Comparison of ENCODE assay signal across 8 cellular contexts in genomic region chr1:6424619-6425593, GRCh38. TPM values are rescaled to one million over a fixed set of nuclear protein-coding genes. Genes with fewer than 3 reads are reported as not detected.
DNase-seq lines count a peak whose midpoint lies in the region; ATAC-seq and TF ChIP-seq lines count a peak whose summit lies in the region.
"Had no signal": no experiment of that assay in that cellular context is flagged by ENCODE, and none has a peak within 500 bp of the region (broad histone marks: within the 10 kb centered on the region; RNA-seq: fewer than 3 reads in every experiment).

A gene with protein sequence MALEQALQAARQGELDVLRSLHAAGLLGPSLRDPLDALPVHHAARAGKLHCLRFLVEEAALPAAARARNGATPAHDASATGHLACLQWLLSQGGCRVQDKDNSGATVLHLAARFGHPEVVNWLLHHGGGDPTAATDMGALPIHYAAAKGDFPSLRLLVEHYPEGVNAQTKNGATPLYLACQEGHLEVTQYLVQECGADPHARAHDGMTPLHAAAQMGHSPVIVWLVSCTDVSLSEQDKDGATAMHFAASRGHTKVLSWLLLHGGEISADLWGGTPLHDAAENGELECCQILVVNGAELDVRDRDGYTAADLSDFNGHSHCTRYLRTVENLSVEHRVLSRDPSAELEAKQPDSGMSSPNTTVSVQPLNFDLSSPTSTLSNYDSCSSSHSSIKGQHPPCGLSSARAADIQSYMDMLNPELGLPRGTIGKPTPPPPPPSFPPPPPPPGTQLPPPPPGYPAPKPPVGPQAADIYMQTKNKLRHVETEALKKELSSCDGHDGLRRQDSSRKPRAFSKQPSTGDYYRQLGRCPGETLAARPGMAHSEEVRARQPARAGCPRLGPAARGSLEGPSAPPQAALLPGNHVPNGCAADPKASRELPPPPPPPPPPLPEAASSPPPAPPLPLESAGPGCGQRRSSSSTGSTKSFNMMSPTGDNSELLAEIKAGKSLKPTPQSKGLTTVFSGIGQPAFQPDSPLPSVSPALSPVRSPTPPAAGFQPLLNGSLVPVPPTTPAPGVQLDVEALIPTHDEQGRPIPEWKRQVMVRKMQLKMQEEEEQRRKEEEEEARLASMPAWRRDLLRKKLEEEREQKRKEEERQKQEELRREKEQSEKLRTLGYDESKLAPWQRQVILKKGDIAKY (plus strand): TSS chr1:6424776. CDS start chr1:6424956, 180 bp downstream.

- H3K9ac ChIP-seq in PC-3 (ENCODE audit: low read length), result peak within 1 kb of the TSS; percentile 25

- H3K79me2 ChIP-seq in PC-3 (ENCODE audit: low read length), result peaks cover 5% of the 10 kb centered on the region; the same call in 1 of the 2 replicates

- TF ChIP-seq CTCF in GM13976 (IDR thresholded peaks at IDR 0.05; ENCODE audit: borderline replicate concordance, control extremely low read depth, extremely low read depth, insufficient read depth, missing control alignments), result no peak
- TF ChIP-seq CTCF in PC-3 (conservative IDR thresholded peaks at IDR 0.05; ENCODE audit: low read depth, low read length), result no peak

- H3K4me3 ChIP-seq in PC-3 (ENCODE audit: low read length), result peak within 1 kb of the TSS; percentile 73

- H3K27ac ChIP-seq in PC-3 (ENCODE audit: low read length) (peak within 1 kb of the TSS; percentile 73), epithelial cell of prostate (peak within 1 kb of the TSS; percentile 61)

- H3K9me2 ChIP-seq in PC-3 (replicated peaks; ENCODE audit: low read length), result no peaks in the 10 kb centered on the region

- in situ Hi-C loops in GM13976 (cut with MboI; ENCODE audit: low sequenced_read_pairs, unreplicated experiment), result no loop called here

- intact Hi-C loops in PC-3 (cut with micrococcal nuclease), result no loop called here

- peak; percentile 78 for DNase-seq in GM13976 (ENCODE audit: low spot score)
- DNase-seq in PC-3, result peak; percentile 62
- DNase-seq in epithelial cell of prostate (ENCODE audit: low read depth, low spot score), result no peak
- peak; percentile 46 for DNase-seq in retina
- no peak for DNase-seq in HPDE6-E6E7 (ENCODE audit: extremely low spot score)
- DNase-seq: NCI-H1092 had no signal

- CTCF ChIA-PET in PC-3 (lab: Charles Lee), result no interaction called here

- POLR2A ChIA-PET in PC-3 (lab: Charles Lee; ENCODE audit: unreplicated experiment), result interaction anchor here (0.5 kb wide), 1 partner anchor 66 kb away, joined by 3 read pairs; no protein-coding TSS in a partner anchor

- H2AFZ ChIP-seq in PC-3 (ENCODE audit: low read length), result peak within 1 kb of the TSS; percentile 87

- H3K9me3 ChIP-seq in PC-3 (ENCODE audit: low read length), result no peaks in the 10 kb centered on the region

- no peaks in the 10 kb centered on the region for H3K27me3 ChIP-seq in PC-3 (ENCODE audit: low read length)

- no TSS peak for BruUV-seq in PC-3 (replicated peaks; lab: Mats Ljungman, UMichigan)

- H3K4me2 ChIP-seq in PC-3 (ENCODE audit: low read length), result peak within 1 kb of the TSS; percentile 90

- no peaks in the 10 kb centered on the region for H4K20me1 ChIP-seq in PC-3 (ENCODE audit: low read length)

- H3K36me3 ChIP-seq in PC-3 (ENCODE audit: low read depth, low read length), result no peaks in the 10 kb centered on the region

- peak; percentile 20 for ATAC-seq in PC-3
- ATAC-seq in GM21360 (IDR thresholded peaks at IDR 0.05; ENCODE audit: unreplicated experiment), result no peak
- ATAC-seq in HG02870 (IDR thresholded peaks at IDR 0.05; ENCODE audit: unreplicated experiment), result no peak

- H3K4me1 ChIP-seq in PC-3 (ENCODE audit: insufficient read depth, low read length), result peaks cover 59% of the 10 kb centered on the region

- no peaks in the 10 kb centered on the region for H3F3A ChIP-seq in PC-3 (ENCODE audit: low read length, unreplicated experiment)

RNA-seq across cellular contexts. Expression of the gene that starts here (rescaled TPM):
- total RNA-seq in PC-3 (2014; rRNA removed), result 11.1 and 14.1 TPM in 2 replicates

Comparison
In these comparisons a context has a peak if more than half of its experiments do, and no peak if none do; other contexts are left out.
1. DNase-seq: peak in GM13976 (single experiment), PC-3 (single experiment) and retina (single experiment); none in epithelial cell of prostate (single experiment) and HPDE6-E6E7 (single experiment).